ENCODE assay signal across 8 cellular contexts in genomic region chr2:70089946-70090523, GRCh38. TPM values are rescaled to one million over a fixed set of nuclear protein-coding genes. Genes with fewer than 3 reads are reported as not detected.
DNase-seq lines count a peak whose midpoint lies in the region; ATAC-seq, FAIRE-seq and TF ChIP-seq lines count a peak whose summit lies in the region.

No MANE protein-coding gene starts in this region.

- TF ChIP-seq CTCF in lower lobe of right lung (IDR thresholded peaks at IDR 0.05) (no peak), type B pancreatic cell (conservative IDR thresholded peaks at IDR 0.05) (no peak)

- FAIRE-seq in H54 (lab: Jason Lieb, UNC), result no peak

- H3K4me1 Mint-ChIP-seq in activated naive CD4-positive, alpha-beta T cell treated with anti-CD3 and anti-CD28 coated beads for 36 hours (ENCODE audit: low read depth), result peaks cover 55% of the 10 kb centered on the region
- H3K4me1 Mint-ChIP-seq in type B pancreatic cell (ENCODE audit: unreplicated experiment), result peaks cover 27% of the 10 kb centered on the region

- H3K27me3 ChIP-seq in adipocyte (replicated peaks; ENCODE audit: control insufficient read depth, insufficient read depth, low read length), result no peaks in the 10 kb centered on the region
- no peaks in the 10 kb centered on the region for H3K27me3 ChIP-seq in lower lobe of right lung (ENCODE audit: low read depth)

- intact Hi-C loops in activated naive CD4-positive, alpha-beta T cell treated with anti-CD3 and anti-CD28 coated beads for 36 hours (cut with micrococcal nuclease), result loop anchor here (5.0 to 10.0 kb wide), 3 partner anchors 448 to 1355 kb away; partner anchors contain the start of genes AAK1 and ARHGAP25
- intact Hi-C loops in lower lobe of right lung (cut with DNase I) (loop anchor here (5.0 kb wide), 1 partner anchor 52 kb away; no protein-coding TSS in a partner anchor), left colon (cut with DNase I, micrococcal nuclease) (loop anchor here in 1 of 2 donors (5.0 kb wide), 1 partner anchor 52 kb away; no protein-coding TSS in a partner anchor)

- peak overlapping the region; percentile 100 for H3K27ac Mint-ChIP-seq in activated naive CD4-positive, alpha-beta T cell treated with anti-CD3 and anti-CD28 coated beads for 36 hours
- peak overlapping the region; percentile 100 for H3K27ac Mint-ChIP-seq in type B pancreatic cell

- no peak for ATAC-seq in lower lobe of right lung
- ATAC-seq in HG03439 (IDR thresholded peaks at IDR 0.05; ENCODE audit: unreplicated experiment), result no peak
- ATAC-seq in left colon, result no peak

- H3K9me3 ChIP-seq in adipocyte (ENCODE audit: control insufficient read depth, low read length) (no peaks in the 10 kb centered on the region), lower lobe of right lung (no peaks in the 10 kb centered on the region)

- H3K4me3 ChIP-seq in adipocyte (ENCODE audit: low read length) (peak overlapping the region; percentile 91), lower lobe of right lung (peak overlapping the region; percentile 99)

- H3K9me3 Mint-ChIP-seq in activated naive CD4-positive, alpha-beta T cell treated with anti-CD3 and anti-CD28 coated beads for 36 hours, result no peaks in the 10 kb centered on the region
- H3K9me3 Mint-ChIP-seq in type B pancreatic cell, result no peaks in the 10 kb centered on the region

- CTCF ChIA-PET in activated naive CD4-positive, alpha-beta T cell treated with anti-CD3 and anti-CD28 coated beads for 36 hours (lab: Charles Lee), result interaction anchor here (0.6 to 2.7 kb wide), 6 partner anchors 15 to 54 kb away, joined by 3 to 11 read pairs (median 4); no protein-coding TSS in a partner anchor

- no peaks in the 10 kb centered on the region for H3K27me3 Mint-ChIP-seq in activated naive CD4-positive, alpha-beta T cell treated with anti-CD3 and anti-CD28 coated beads for 36 hours (ENCODE audit: low read depth)
- peaks cover 7% of the 10 kb centered on the region for H3K27me3 Mint-ChIP-seq in type B pancreatic cell

- H3K9ac ChIP-seq in adipocyte (ENCODE audit: low read length), result peak overlapping the region; percentile 40

- DNase-seq in activated naive CD4-positive, alpha-beta T cell treated with anti-CD3 and anti-CD28 coated beads for 36 hours, result no peak
- no peak for DNase-seq in activated naive CD4-positive, alpha-beta T cell treated with anti-CD3 and anti-CD28 coated beads, Interleukin-2, amount 50 U/mL, for 16 hours
- DNase-seq in adipocyte (ENCODE audit: low read depth) (no peak), lower lobe of right lung (no peak), type B pancreatic cell (ENCODE audit: extremely low spot score, unreplicated experiment) (no peak), left colon (no peak), H54 (ENCODE audit: insufficient read length, low spot score) (no peak)

- H3K4me1 ChIP-seq in adipocyte (ENCODE audit: control insufficient read depth, insufficient read depth, low read length) (peaks cover 28% of the 10 kb centered on the region), lower lobe of right lung (peaks cover 42% of the 10 kb centered on the region)

- H3K4me3 Mint-ChIP-seq in activated naive CD4-positive, alpha-beta T cell treated with anti-CD3 and anti-CD28 coated beads for 36 hours, result peak overlapping the region; percentile 97
- peak overlapping the region; percentile 96 for H3K4me3 Mint-ChIP-seq in type B pancreatic cell

- H3K27ac ChIP-seq in lower lobe of right lung, result peak overlapping the region; percentile 100

- no peaks in the 10 kb centered on the region for H3K36me3 ChIP-seq in adipocyte (ENCODE audit: control insufficient read depth, insufficient read depth, low read length, severe bottlenecking)
- H3K36me3 ChIP-seq in lower lobe of right lung, result peaks cover 6% of the 10 kb centered on the region

- peaks cover 41% of the 10 kb centered on the region for H3K36me3 Mint-ChIP-seq in activated naive CD4-positive, alpha-beta T cell treated with anti-CD3 and anti-CD28 coated beads for 36 hours (ENCODE audit: low read depth)
- peaks cover 50% of the 10 kb centered on the region for H3K36me3 Mint-ChIP-seq in type B pancreatic cell

- no peak for TF ChIP-seq POLR2A in H54 (IDR thresholded peaks at IDR 0.05; ENCODE audit: low read depth, low read length)

RNA-seq across cellular contexts. Expression of gene PCBP1, which starts 2.8 kb away (rescaled TPM):
- 100 to 1,000 TPM; 363 to 374 TPM for total RNA-seq in activated naive CD4-positive, alpha-beta T cell treated with anti-CD3 and anti-CD28 coated beads for 36 hours
- total RNA-seq in lower lobe of right lung (308 TPM), type B pancreatic cell (ENCODE audit: low replicate concordance) (316 and 349 TPM in 2 replicates), left colon (100 to 1,000 TPM; 263 to 293 TPM)
